Comparison of ENCODE assay signal across 9 cellular contexts in genomic region chr6:25963426-25964123, GRCh38. TPM values are rescaled to one million over a fixed set of nuclear protein-coding genes. Genes with fewer than 3 reads are reported as not detected.
DNase-seq lines count a peak whose midpoint lies in the region; ATAC-seq lines count a peak whose summit lies in the region.
"Had no signal": no experiment of that assay in that cellular context is flagged by ENCODE, and none has a peak within 500 bp of the region (broad histone marks: within the 10 kb centered on the region; RNA-seq: fewer than 3 reads in every experiment).

No MANE protein-coding gene starts in this region.

- H3K4me3 Mint-ChIP-seq in activated T-helper 2 cell treated with anti-CD3 and anti-CD28 coated beads, Interferon-gamma antibody, Interleukin-2, Interleukin-4, amounts not matched to agents 10 μg/mL and 5 μg/mL and 100 μg/mL, durations not matched to agents 14 hours and 24 hours and 36 hours (ENCODE audit: low read depth) = peak overlapping the region; percentile 99
- H3K4me3 Mint-ChIP-seq in stimulated activated effector memory CD8-positive, alpha-beta T cell treated with anti-CD3 and anti-CD28 coated beads, Interleukin-12 subunit alpha, Interleukin-12 subunit beta, amount 100 ng/mL, for 72 hours = peak overlapping the region; percentile 86

- ATAC-seq in stimulated activated effector memory CD8-positive, alpha-beta T cell treated with anti-CD3 and anti-CD28 coated beads, Interleukin-12 subunit alpha, Interleukin-12 subunit beta, amount 100 ng/mL, for 72 hours = no peak
- no peak for ATAC-seq in HG03439 (IDR thresholded peaks at IDR 0.05; ENCODE audit: unreplicated experiment)

- H3K27ac ChIP-seq in HUES48 (ENCODE audit: low read depth, low read length) = peak overlapping the region; percentile 48

- peaks cover 26% of the 10 kb centered on the region for H3K9me3 Mint-ChIP-seq in activated T-helper 2 cell treated with anti-CD3 and anti-CD28 coated beads, Interferon-gamma antibody, Interleukin-2, Interleukin-4, amounts not matched to agents 10 μg/mL and 5 μg/mL and 100 μg/mL, durations not matched to agents 14 hours and 24 hours and 36 hours
- H3K9me3 Mint-ChIP-seq in stimulated activated effector memory CD8-positive, alpha-beta T cell treated with anti-CD3 and anti-CD28 coated beads, Interleukin-12 subunit alpha, Interleukin-12 subunit beta, amount 100 ng/mL, for 72 hours = peaks cover 12% of the 10 kb centered on the region

- no peaks in the 10 kb centered on the region for H3K27me3 Mint-ChIP-seq in activated T-helper 2 cell treated with anti-CD3 and anti-CD28 coated beads, Interferon-gamma antibody, Interleukin-2, Interleukin-4, amounts not matched to agents 10 μg/mL and 5 μg/mL and 100 μg/mL, durations not matched to agents 14 hours and 24 hours and 36 hours (ENCODE audit: low read depth)

- peaks cover 3% of the 10 kb centered on the region; the same call in 1 of the 2 replicates for H3K9me3 ChIP-seq in HUES48 (ENCODE audit: control insufficient read depth, insufficient read depth, low read length)

- no peak overlapping the region for H3K9ac ChIP-seq in HUES48 (ENCODE audit: low read depth, low read length)

- intact Hi-C loops in activated T-helper 2 cell treated with anti-CD3 and anti-CD28 coated beads, Interferon-gamma antibody, Interleukin-2, Interleukin-4, amounts not matched to agents 10 μg/mL and 5 μg/mL and 100 μg/mL, durations not matched to agents 14 hours and 24 hours and 36 hours (cut with micrococcal nuclease) = loop anchor here (2.0 kb wide), 1 partner anchor 57 kb away; a partner anchor contains a TSS

- peak; percentile 17 for DNase-seq in AG20443 (ENCODE audit: low spot score)
- DNase-seq in activated T-helper 2 cell treated with anti-CD3 and anti-CD28 coated beads, Interferon-gamma antibody, Interleukin-2, Interleukin-4, amounts not matched to agents 10 μg/mL and 5 μg/mL and 100 μg/mL, durations not matched to agents 14 hours and 24 hours and 36 hours (ENCODE audit: low spot score) = no peak
- DNase-seq in iPS DF 4.7 (ENCODE audit: extremely low read depth, low spot score) = peak; percentile 84
- no peak for DNase-seq in stimulated activated effector memory CD8-positive, alpha-beta T cell treated with anti-CD3 and anti-CD28 coated beads, Interleukin-12 subunit alpha, Interleukin-12 subunit beta, amount 100 ng/mL, for 72 hours (ENCODE audit: low spot score in 2 of 2)
- DNase-seq in DMS 273 treated with DMSO at 0.1 percent for 48 hours (lab: John Stamatoyannopoulos, UW) = no peak
- no peak for DNase-seq in 8988T

- H3K36me3 ChIP-seq in HUES48 (ENCODE audit: control insufficient read depth, insufficient read depth, low read length) = peaks cover 7% of the 10 kb centered on the region

- peaks cover 40% of the 10 kb centered on the region for H3K4me1 ChIP-seq in HUES48 (ENCODE audit: control insufficient read depth, insufficient read depth, low read length)

- no peaks in the 10 kb centered on the region for H3K27me3 ChIP-seq in HUES48 (ENCODE audit: control insufficient read depth, insufficient read depth, low read length)

- H3K27ac Mint-ChIP-seq in activated T-helper 2 cell treated with anti-CD3 and anti-CD28 coated beads, Interferon-gamma antibody, Interleukin-2, Interleukin-4, amounts not matched to agents 10 μg/mL and 5 μg/mL and 100 μg/mL, durations not matched to agents 14 hours and 24 hours and 36 hours = peak overlapping the region; percentile 76
- H3K27ac Mint-ChIP-seq in stimulated activated effector memory CD8-positive, alpha-beta T cell treated with anti-CD3 and anti-CD28 coated beads, Interleukin-12 subunit alpha, Interleukin-12 subunit beta, amount 100 ng/mL, for 72 hours = peak overlapping the region; percentile 96

- peak overlapping the region; percentile 48 for H3K4me3 ChIP-seq in HUES48 (ENCODE audit: low read depth, low read length)

- peaks cover 75% of the 10 kb centered on the region for H3K36me3 Mint-ChIP-seq in activated T-helper 2 cell treated with anti-CD3 and anti-CD28 coated beads, Interferon-gamma antibody, Interleukin-2, Interleukin-4, amounts not matched to agents 10 μg/mL and 5 μg/mL and 100 μg/mL, durations not matched to agents 14 hours and 24 hours and 36 hours (ENCODE audit: low read depth)
- H3K36me3 Mint-ChIP-seq in stimulated activated effector memory CD8-positive, alpha-beta T cell treated with anti-CD3 and anti-CD28 coated beads, Interleukin-12 subunit alpha, Interleukin-12 subunit beta, amount 100 ng/mL, for 72 hours = peaks cover 71% of the 10 kb centered on the region

- H3K4me1 Mint-ChIP-seq in activated T-helper 2 cell treated with anti-CD3 and anti-CD28 coated beads, Interferon-gamma antibody, Interleukin-2, Interleukin-4, amounts not matched to agents 10 μg/mL and 5 μg/mL and 100 μg/mL, durations not matched to agents 14 hours and 24 hours and 36 hours (ENCODE audit: low read depth) = peaks cover 63% of the 10 kb centered on the region
- H3K4me1 Mint-ChIP-seq in stimulated activated effector memory CD8-positive, alpha-beta T cell treated with anti-CD3 and anti-CD28 coated beads, Interleukin-12 subunit alpha, Interleukin-12 subunit beta, amount 100 ng/mL, for 72 hours = peaks cover 82% of the 10 kb centered on the region

RNA-seq across cellular contexts. Expression of gene TRIM38, which starts 1.0 kb away (rescaled TPM):
- 29.2 and 29.5 TPM in 2 replicates for total RNA-seq in activated T-helper 2 cell treated with anti-CD3 and anti-CD28 coated beads, Interferon-gamma antibody, Interleukin-2, Interleukin-4, amounts not matched to agents 10 μg/mL and 5 μg/mL and 100 μg/mL, durations not matched to agents 14 hours and 24 hours and 36 hours

RNA-seq across cellular contexts. Expression of gene SLC17A2, which starts 33.1 kb away (rescaled TPM):
- total RNA-seq in activated T-helper 2 cell treated with anti-CD3 and anti-CD28 coated beads, Interferon-gamma antibody, Interleukin-2, Interleukin-4, amounts not matched to agents 10 μg/mL and 5 μg/mL and 100 μg/mL, durations not matched to agents 14 hours and 24 hours and 36 hours = 0.41 and 0.55 TPM in 2 replicates
- total RNA-seq: pulmonary artery endothelial cell had no signal

Comparison
In these comparisons a context has a peak if more than half of its experiments do, and no peak if none do; other contexts are left out.
1. DNase-seq: peak in AG20443 (single experiment) and iPS DF 4.7 (single experiment); none in activated T-helper 2 cell treated with anti-CD3 and anti-CD28 coated beads, Interferon-gamma antibody, Interleukin-2, Interleukin-4, amounts not matched to agents 10 μg/mL and 5 μg/mL and 100 μg/mL, durations not matched to agents 14 hours and 24 hours and 36 hours (single experiment), stimulated activated effector memory CD8-positive, alpha-beta T cell treated with anti-CD3 and anti-CD28 coated beads, Interleukin-12 subunit alpha, Interleukin-12 subunit beta, amount 100 ng/mL, for 72 hours (0 of 2), DMS 273 treated with DMSO at 0.1 percent for 48 hours (single experiment) and 8988T (single experiment).